1 cellular context compared by ENCODE assay signal in genomic region chrX:153885208-153885787, GRCh38.
TF ChIP-seq lines count a peak whose summit lies in the region.

No MANE protein-coding gene starts in this region.

TF ChIP-seq in endothelial cell of umbilical vein, 7 proteins besides CTCF, POLR2A, EP300 and RAD21:
- TF ChIP-seq POLR2AphosphoS5 (IDR thresholded peaks at IDR 0.05; ENCODE audit: insufficient read depth, low read depth, low read length) = no peak
- peak; percentile 90 for TF ChIP-seq EZH2 (IDR thresholded peaks at IDR 0.05; ENCODE audit: borderline replicate concordance, low read depth, low read length, severe bottlenecking)
